Comparison of ENCODE assay signal across 18 cellular contexts in the genomic region with DNA sequence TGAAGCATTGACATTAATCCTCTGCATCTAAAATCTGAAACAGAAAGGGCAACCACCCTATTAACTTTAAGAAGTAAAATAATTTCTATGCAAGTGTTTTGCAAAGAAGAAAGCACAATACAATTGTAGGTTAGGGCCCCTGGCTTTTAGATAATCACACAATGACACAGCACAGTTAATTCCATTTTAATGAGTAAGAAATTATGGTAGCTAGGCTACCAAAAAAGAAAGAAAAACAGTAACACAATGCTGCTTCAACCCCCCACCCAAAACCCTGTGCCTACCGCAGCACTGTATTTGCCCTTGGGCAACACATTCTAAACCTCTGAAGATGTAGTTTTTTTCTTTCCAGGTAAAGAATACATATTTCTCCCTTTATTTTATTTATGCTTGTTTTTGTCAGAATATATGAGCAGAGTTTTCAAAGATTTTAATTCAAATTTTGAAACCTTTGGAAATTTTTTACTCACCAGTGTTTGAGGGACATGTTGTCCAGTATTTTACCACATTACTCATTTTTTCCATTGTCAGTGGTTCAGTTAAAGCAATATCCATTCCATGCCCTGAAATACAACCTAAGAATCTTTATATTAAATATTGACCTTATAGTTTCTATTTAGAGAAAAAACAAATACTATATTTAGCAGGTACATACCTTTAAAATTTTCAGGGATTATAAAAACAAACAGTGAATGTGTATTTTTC. TPM values are rescaled to one million over a fixed set of nuclear protein-coding genes. Genes with fewer than 3 reads are reported as not detected.
DNase-seq lines count a peak whose midpoint lies in the region; ATAC-seq, FAIRE-seq and TF ChIP-seq lines count a peak whose summit lies in the region.
"Had no signal": no experiment of that assay in that cellular context is flagged by ENCODE, and none has a peak within 500 bp of the region (broad histone marks: within the 10 kb centered on the region; RNA-seq: fewer than 3 reads in every experiment).

No MANE protein-coding gene starts in this region.

- BruUV-seq in MCF 10A (replicated peaks; lab: Mats Ljungman, UMichigan), result no TSS peak

- H3K36me3 Mint-ChIP-seq in MCF 10A (ENCODE audit: insufficient read depth, unreplicated experiment), result no peaks in the 10 kb centered on the region

- no peaks in the 10 kb centered on the region for H3K9me3 ChIP-seq in breast epithelium
- H3K9me3 ChIP-seq: A549, adrenal gland, neutrophil, tibial nerve had no signal

- DNase-seq in MCF 10A (ENCODE audit: unreplicated experiment) (peak; percentile 64), breast epithelium (ENCODE audit: low spot score in 2 of 2) (no peak), fibroblast of the aortic adventitia (ENCODE audit: low read depth) (peak; percentile 40), NCI-H1694 (lab: John Stamatoyannopoulos, UW) (no peak), NCI-H2171 treated with DMSO at 0.1 percent for 48 hours (lab: John Stamatoyannopoulos, UW) (no peak), RCC 7860 (ENCODE audit: low spot score) (no peak)
- no peak for DNase-seq in activated CD4-positive, alpha-beta T cell treated with anti-CD3 and anti-CD28 coated beads, Interleukin-2, amount 50 U/mL, for 48 hours
- DNase-seq: adrenal gland; DMS153; stimulated activated CD4-positive, alpha-beta T cell treated with anti-CD3 and anti-CD28 coated beads, Interleukin-12 subunit alpha, Interleukin-12 subunit beta, amount 100 ng/mL, for 4 hours; SW 1271 had no signal

- intact Hi-C loops in MCF 10A (cut with micrococcal nuclease), result loop anchor here (5.0 kb wide), 1 partner anchor 84 kb away; no protein-coding TSS in a partner anchor
- intact Hi-C loops in breast epithelium (cut with DNase I; ENCODE audit: low total_unique reads), result no loop called here

- H3K4me1 Mint-ChIP-seq in MCF 10A (ENCODE audit: insufficient read depth, unreplicated experiment), result peaks cover 8% of the 10 kb centered on the region

- no peak overlapping the region for H3K4me3 Mint-ChIP-seq in MCF 10A (ENCODE audit: unreplicated experiment)

- no peak overlapping the region for H3K27ac ChIP-seq in breast epithelium
- H3K27ac ChIP-seq: A549, adrenal gland, HL-60, neutrophil, tibial nerve had no signal

- no peaks in the 10 kb centered on the region for H3K36me3 ChIP-seq in breast epithelium
- H3K36me3 ChIP-seq: adrenal gland, neutrophil, tibial nerve had no signal

- H3K27me3 Mint-ChIP-seq in MCF 10A (ENCODE audit: insufficient read depth, unreplicated experiment), result no peaks in the 10 kb centered on the region

- no peak for FAIRE-seq in RCC 7860 (lab: Jason Lieb, UNC)
- FAIRE-seq: A549, GM12891 had no signal

- ATAC-seq in SK-N-SH treated with all-trans-retinoic acid at 6 μM for 48 hours, result peak; percentile 32; the same call in 1 of the 3 replicates
- ATAC-seq: A549 had no signal

- no peaks in the 10 kb centered on the region for H3K27me3 ChIP-seq in breast epithelium
- H3K27me3 ChIP-seq: adrenal gland, neutrophil, tibial nerve had no signal

- CTCF ChIA-PET in MCF 10A (lab: Yijun Ruan, JAX), result interaction anchor here (1.0 to 1.4 kb wide), 2 partner anchors 70 to 214 kb away, joined by 3 to 4 read pairs; no protein-coding TSS in a partner anchor

- no peak for TF ChIP-seq POLR2A in breast epithelium (IDR thresholded peaks at IDR 0.05)

- H3K4me3 ChIP-seq in breast epithelium (no peak overlapping the region), fibroblast of the aortic adventitia (ENCODE audit: low read depth, low read length) (no peak overlapping the region)
- H3K4me3 ChIP-seq: A549, adrenal gland, lung, tibial nerve had no signal

- H3K4me1 ChIP-seq in breast epithelium, result no peaks in the 10 kb centered on the region
- H3K4me1 ChIP-seq: A549, adrenal gland, tibial nerve had no signal

- no peaks in the 10 kb centered on the region for H3K9me3 Mint-ChIP-seq in MCF 10A (ENCODE audit: unreplicated experiment)

- TF ChIP-seq CTCF in MCF 10A (IDR thresholded peaks at IDR 0.05; ENCODE audit: unreplicated experiment), result no peak
- TF ChIP-seq CTCF in breast epithelium (IDR thresholded peaks at IDR 0.05), result no peak
- TF ChIP-seq CTCF in fibroblast of the aortic adventitia (IDR thresholded peaks at IDR 0.05; ENCODE audit: insufficient read depth, low read length), result no peak

- H3K27ac Mint-ChIP-seq in MCF 10A (ENCODE audit: low read depth, unreplicated experiment), result peak overlapping the region; percentile 80

- POLR2A ChIA-PET in MCF 10A (lab: Yijun Ruan, JAX), result interaction anchor here (0.9 to 1.3 kb wide), 3 partner anchors 82 to 205 kb away, joined by 3 to 5 read pairs (median 3); no protein-coding TSS in a partner anchor

TF ChIP-seq in SK-N-SH treated with all-trans-retinoic acid at 6 μM for 48 hours, 23 proteins besides CTCF, POLR2A, EP300 and RAD21:
- TF ChIP-seq ZFP3 (CRISPR knock-in tag; IDR thresholded peaks at IDR 0.05) (no peak), TSHZ2 (CRISPR knock-in tag; IDR thresholded peaks at IDR 0.05) (no peak), ZC3H10 (CRISPR knock-in tag; IDR thresholded peaks at IDR 0.05) (no peak)

RNA-seq across cellular contexts. Expression of gene SOHLH2, which starts 21.1 kb away (rescaled TPM):
- 1.2 and 1.6 TPM in 2 replicates for total RNA-seq in MCF 10A (2022)
- total RNA-seq in breast epithelium, result under 1 TPM in 1 of 3 donors, not detected in 2; 0.16 TPM
- total RNA-seq in fibroblast of the aortic adventitia (ENCODE audit: low replicate concordance), result 1.6 and 1.7 TPM in 2 replicates

Comparison
In these comparisons a context has a peak if more than half of its experiments do, and no peak if none do; other contexts are left out.
1. DNase-seq: peak in MCF 10A (single experiment) and fibroblast of the aortic adventitia (single experiment); none in breast epithelium (0 of 2), NCI-H1694 (single experiment), activated CD4-positive, alpha-beta T cell treated with anti-CD3 and anti-CD28 coated beads, Interleukin-2, amount 50 U/mL, for 48 hours (0 of 2), NCI-H2171 treated with DMSO at 0.1 percent for 48 hours (single experiment) and RCC 7860 (single experiment).